Comparison of ENCODE assay signal across 1 cellular context in the genomic region with DNA sequence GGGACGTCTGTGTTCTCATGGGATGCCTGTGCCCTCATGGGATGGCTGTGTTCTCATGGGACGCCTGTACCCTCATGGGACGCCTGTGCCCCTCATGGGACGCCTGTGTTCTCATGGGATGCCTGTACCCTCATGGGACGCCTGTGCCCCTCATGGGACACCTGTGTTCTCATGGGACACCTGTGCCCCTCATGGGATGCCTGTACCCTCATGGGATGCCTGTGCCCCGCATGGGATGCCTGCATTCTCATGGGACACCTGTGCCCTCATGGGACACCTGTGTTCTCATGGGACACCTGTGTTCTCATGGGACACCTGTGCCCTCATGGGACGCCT. TPM values are rescaled to one million over a fixed set of nuclear protein-coding genes. Genes with fewer than 3 reads are reported as not detected.
"Had no signal": no experiment of that assay in that cellular context is flagged by ENCODE, and none has a peak within 500 bp of the region (broad histone marks: within the 10 kb centered on the region; RNA-seq: fewer than 3 reads in every experiment).

No MANE protein-coding gene starts in this region.

RNA-seq across cellular contexts. Expression of a gene that starts 5.9 kb away (rescaled TPM):
- total RNA-seq: cardiac muscle cell had no signal
- polyA plus RNA-seq: cardiac muscle cell had no signal

RNA-seq across cellular contexts. Expression of a gene that starts 36.8 kb away (rescaled TPM):
- polyA plus RNA-seq: cardiac muscle cell had no signal
